Comparison of ENCODE assay signal across 8 cellular contexts in the genomic region with DNA sequence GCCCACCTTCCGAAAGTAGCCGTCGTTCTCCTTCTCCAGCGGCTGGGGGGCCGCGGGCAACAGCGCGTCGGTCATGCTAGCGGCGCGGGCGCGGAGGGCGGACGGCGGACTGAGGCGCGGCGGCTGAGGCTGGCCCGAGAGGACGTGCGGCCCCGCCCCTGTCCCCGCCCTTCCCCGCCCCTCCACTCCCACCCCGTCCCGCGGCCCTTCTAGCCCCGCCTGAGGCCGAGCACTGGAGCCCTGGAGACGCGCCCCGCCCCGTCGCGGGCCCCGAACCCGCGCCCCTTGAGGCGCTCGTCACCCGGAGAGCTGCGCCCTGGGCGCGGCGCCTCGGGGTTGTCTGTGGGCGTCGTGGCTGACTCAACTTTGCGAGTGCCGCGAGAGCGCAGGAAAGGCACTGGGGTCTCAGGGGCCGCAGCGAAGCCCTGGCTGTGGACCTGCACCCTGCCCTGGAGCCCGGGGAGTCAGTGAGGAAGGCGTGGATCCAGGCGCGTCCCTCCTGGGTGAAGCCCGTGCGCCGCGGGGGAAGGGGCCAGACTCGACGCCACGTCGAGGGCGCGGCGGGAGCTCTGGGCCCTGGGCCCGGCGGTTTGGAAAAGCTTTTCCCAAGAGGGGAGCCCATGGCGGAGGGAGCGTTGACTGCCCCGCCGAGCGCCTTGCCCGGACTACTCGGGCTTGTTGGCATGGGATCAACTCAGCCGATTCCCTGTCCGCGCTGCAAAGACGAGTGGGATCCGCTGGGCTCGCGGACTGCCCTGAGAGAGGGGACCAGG. TPM values are rescaled to one million over a fixed set of nuclear protein-coding genes. Genes with fewer than 3 reads are reported as not detected.
DNase-seq lines count a peak whose midpoint lies in the region; ATAC-seq and TF ChIP-seq lines count a peak whose summit lies in the region.

A gene (minus strand): TSS at position 111 of the 773 bp plus-strand sequence. CDS start 36 bp downstream, at position 75.

- no peak for TF ChIP-seq EP300 in Ishikawa (IDR thresholded peaks at IDR 0.05; ENCODE audit: borderline replicate concordance)

- no peaks in the 10 kb centered on the region for H3K4me1 Mint-ChIP-seq in activated naive CD8-positive, alpha-beta T cell treated with anti-CD3 and anti-CD28 coated beads for 36 hours

- no peak within 1 kb of the TSS for H3K27ac Mint-ChIP-seq in activated naive CD8-positive, alpha-beta T cell treated with anti-CD3 and anti-CD28 coated beads for 36 hours

- intact Hi-C loops in left ventricle myocardium superior (cut with micrococcal nuclease), result no loop called here

- H3K36me3 Mint-ChIP-seq in activated naive CD8-positive, alpha-beta T cell treated with anti-CD3 and anti-CD28 coated beads for 36 hours, result no peaks in the 10 kb centered on the region

- DNase-seq in CMK (ENCODE audit: low read depth) (peak; percentile 53), SK-N-DZ (ENCODE audit: low spot score) (peak; percentile 64), left ventricle myocardium superior (peak; percentile 80), retina (peak; percentile 81), inferior parietal cortex (ENCODE audit: extremely low spot score) (no peak)
- peak; percentile 82 for DNase-seq in activated naive CD8-positive, alpha-beta T cell treated with anti-CD3 and anti-CD28 coated beads for 36 hours

- peaks cover 37% of the 10 kb centered on the region for H3K27me3 Mint-ChIP-seq in activated naive CD8-positive, alpha-beta T cell treated with anti-CD3 and anti-CD28 coated beads for 36 hours

- no peak for TF ChIP-seq RAD21 in Ishikawa (IDR thresholded peaks at IDR 0.05; ENCODE audit: low read depth)

- no peaks in the 10 kb centered on the region for H3K9me3 Mint-ChIP-seq in activated naive CD8-positive, alpha-beta T cell treated with anti-CD3 and anti-CD28 coated beads for 36 hours

- peak within 1 kb of the TSS; percentile 71 for H3K4me3 Mint-ChIP-seq in activated naive CD8-positive, alpha-beta T cell treated with anti-CD3 and anti-CD28 coated beads for 36 hours

- ATAC-seq in GM21367 (IDR thresholded peaks at IDR 0.05; ENCODE audit: unreplicated experiment) (peak; percentile 60), left ventricle myocardium superior (peak; percentile 98)

TF ChIP-seq in Ishikawa, 13 proteins besides CTCF, POLR2A, EP300 and RAD21:
- TF ChIP-seq CEBPB (IDR thresholded peaks at IDR 0.05), result no peak
- 0 out of 2 replicates have a peak, but pooled peaks have one; percentile 34 for TF ChIP-seq NFIC (IDR thresholded peaks at IDR 0.05)
- TF ChIP-seq, protein P1, sequence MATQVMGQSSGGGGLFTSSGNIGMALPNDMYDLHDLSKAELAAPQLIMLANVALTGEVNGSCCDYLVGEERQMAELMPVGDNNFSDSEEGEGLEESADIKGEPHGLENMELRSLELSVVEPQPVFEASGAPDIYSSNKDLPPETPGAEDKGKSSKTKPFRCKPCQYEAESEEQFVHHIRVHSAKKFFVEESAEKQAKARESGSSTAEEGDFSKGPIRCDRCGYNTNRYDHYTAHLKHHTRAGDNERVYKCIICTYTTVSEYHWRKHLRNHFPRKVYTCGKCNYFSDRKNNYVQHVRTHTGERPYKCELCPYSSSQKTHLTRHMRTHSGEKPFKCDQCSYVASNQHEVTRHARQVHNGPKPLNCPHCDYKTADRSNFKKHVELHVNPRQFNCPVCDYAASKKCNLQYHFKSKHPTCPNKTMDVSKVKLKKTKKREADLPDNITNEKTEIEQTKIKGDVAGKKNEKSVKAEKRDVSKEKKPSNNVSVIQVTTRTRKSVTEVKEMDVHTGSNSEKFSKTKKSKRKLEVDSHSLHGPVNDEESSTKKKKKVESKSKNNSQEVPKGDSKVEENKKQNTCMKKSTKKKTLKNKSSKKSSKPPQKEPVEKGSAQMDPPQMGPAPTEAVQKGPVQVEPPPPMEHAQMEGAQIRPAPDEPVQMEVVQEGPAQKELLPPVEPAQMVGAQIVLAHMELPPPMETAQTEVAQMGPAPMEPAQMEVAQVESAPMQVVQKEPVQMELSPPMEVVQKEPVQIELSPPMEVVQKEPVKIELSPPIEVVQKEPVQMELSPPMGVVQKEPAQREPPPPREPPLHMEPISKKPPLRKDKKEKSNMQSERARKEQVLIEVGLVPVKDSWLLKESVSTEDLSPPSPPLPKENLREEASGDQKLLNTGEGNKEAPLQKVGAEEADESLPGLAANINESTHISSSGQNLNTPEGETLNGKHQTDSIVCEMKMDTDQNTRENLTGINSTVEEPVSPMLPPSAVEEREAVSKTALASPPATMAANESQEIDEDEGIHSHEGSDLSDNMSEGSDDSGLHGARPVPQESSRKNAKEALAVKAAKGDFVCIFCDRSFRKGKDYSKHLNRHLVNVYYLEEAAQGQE (IDR thresholded peaks at IDR 0.05; ENCODE audit: low read depth), result no peak
- peak; percentile 65 for TF ChIP-seq TAF1 (IDR thresholded peaks at IDR 0.05; ENCODE audit: low read depth)
- no peak; the same call in 1 of the 2 replicates for TF ChIP-seq YY1 (IDR thresholded peaks at IDR 0.05; ENCODE audit: low read depth)
- no peak for TF ChIP-seq FOXM1 (IDR thresholded peaks at IDR 0.05; ENCODE audit: borderline replicate concordance, low read depth)
- TF ChIP-seq, protein P2, sequence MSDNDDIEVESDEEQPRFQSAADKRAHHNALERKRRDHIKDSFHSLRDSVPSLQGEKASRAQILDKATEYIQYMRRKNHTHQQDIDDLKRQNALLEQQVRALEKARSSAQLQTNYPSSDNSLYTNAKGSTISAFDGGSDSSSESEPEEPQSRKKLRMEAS (IDR thresholded peaks at IDR 0.05), result peak; percentile 50; the same call in 1 of the 2 replicates
- TF ChIP-seq, protein P3, sequence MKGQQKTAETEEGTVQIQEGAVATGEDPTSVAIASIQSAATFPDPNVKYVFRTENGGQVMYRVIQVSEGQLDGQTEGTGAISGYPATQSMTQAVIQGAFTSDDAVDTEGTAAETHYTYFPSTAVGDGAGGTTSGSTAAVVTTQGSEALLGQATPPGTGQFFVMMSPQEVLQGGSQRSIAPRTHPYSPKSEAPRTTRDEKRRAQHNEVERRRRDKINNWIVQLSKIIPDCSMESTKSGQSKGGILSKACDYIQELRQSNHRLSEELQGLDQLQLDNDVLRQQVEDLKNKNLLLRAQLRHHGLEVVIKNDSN (IDR thresholded peaks at IDR 0.05), result no peak

RNA-seq across cellular contexts. Expression of the gene that starts here (rescaled TPM):
- polyA plus RNA-seq in SK-N-DZ (2014; cell fraction: cytosol; rRNA removed), result 4.9 and 8.2 TPM in 2 replicates
- 1.6 and 5.5 TPM in 2 replicates for polyA plus RNA-seq in SK-N-DZ (2014; cell fraction: nucleus; rRNA removed)
- total RNA-seq in activated naive CD8-positive, alpha-beta T cell treated with anti-CD3 and anti-CD28 coated beads for 36 hours, result 1 to 10 TPM; 4.5 to 5.3 TPM
- 2.4 TPM for total RNA-seq in left ventricle myocardium superior
